1 cellular context compared by ENCODE assay signal in the genomic region with DNA sequence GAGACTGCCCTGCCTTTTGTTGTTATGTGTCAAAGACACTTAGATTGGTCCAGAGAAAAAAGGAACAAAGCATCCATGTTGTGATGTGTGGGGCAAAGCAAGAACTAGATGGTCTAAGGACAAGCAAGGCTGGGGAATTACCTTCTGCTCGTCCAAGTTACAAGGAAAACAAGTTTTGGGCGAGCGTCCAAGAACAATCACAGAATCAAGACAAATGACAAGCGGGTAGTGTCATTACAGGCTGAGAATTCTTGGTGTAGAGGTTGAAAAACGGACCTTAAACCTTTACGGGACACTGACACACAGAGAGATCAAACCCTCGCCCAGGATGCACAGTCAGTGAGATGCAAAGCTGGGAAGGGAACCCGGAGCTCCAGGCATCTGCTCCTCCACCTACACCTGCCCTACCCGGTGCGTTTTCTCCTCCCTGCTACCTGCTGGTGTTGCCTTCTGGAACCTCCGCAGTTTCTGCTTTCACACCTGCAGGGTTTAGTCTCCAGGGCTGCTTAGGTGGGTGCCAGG.
TF ChIP-seq lines count a peak whose summit lies in the region.

No MANE protein-coding gene starts in this region.

TF ChIP-seq in K562, 482 proteins besides CTCF, POLR2A, EP300 and RAD21:
- no peak for TF ChIP-seq ZNF444 (CRISPR knock-in tag; IDR thresholded peaks at IDR 0.05)
- peak; percentile 3 for TF ChIP-seq MEIS2 (IDR thresholded peaks at IDR 0.05; ENCODE audit: partially characterized antibody)
- no peak for TF ChIP-seq MTF1 (CRISPR knock-in tag; IDR thresholded peaks at IDR 0.05; ENCODE audit: borderline replicate concordance)
- peak; percentile 39 for TF ChIP-seq NFIC (IDR thresholded peaks at IDR 0.05)
- TF ChIP-seq ZFX (CRISPR knock-in tag; IDR thresholded peaks at IDR 0.05), result 0 out of 2 replicates have a peak, but pooled peaks have one; percentile 4
- 0 out of 2 replicates have a peak, but pooled peaks have one; percentile 11 for TF ChIP-seq SOX6 (IDR thresholded peaks at IDR 0.05)
